ENCODE assay signal across 25 cellular contexts in genomic region chr4:185285632-185286393, GRCh38.
DNase-seq lines count a peak whose midpoint lies in the region; ATAC-seq and TF ChIP-seq lines count a peak whose summit lies in the region.
"Had no signal": no experiment of that assay in that cellular context is flagged by ENCODE, and none has a peak within 500 bp of the region (broad histone marks: within the 10 kb centered on the region; RNA-seq: fewer than 3 reads in every experiment).

No MANE protein-coding gene starts in this region.

- TF ChIP-seq RAD21 in IMR-90 (IDR thresholded peaks at IDR 0.05; ENCODE audit: low read length), result no peak

- POLR2A ChIA-PET in IMR-90 (lab: Charles Lee; ENCODE audit: unreplicated experiment), result no interaction called here

- no peaks in the 10 kb centered on the region; the same call in 1 of the 2 replicates for H4K20me1 ChIP-seq in IMR-90 (ENCODE audit: insufficient read depth, low read length)

- dilution Hi-C loops in IMR-90 (cut with HindIII; ENCODE audit: low sequenced_read_pairs, unreplicated experiment), result no loop called here

- H3K36me3 ChIP-seq in cardiac muscle cell, result peaks cover 4% of the 10 kb centered on the region
- H3K36me3 ChIP-seq in IMR-90 (ENCODE audit: control insufficient read depth, insufficient read depth, low read length), result peaks cover 4% of the 10 kb centered on the region
- no peaks in the 10 kb centered on the region for H3K36me3 ChIP-seq in lower lobe of right lung
- H3K36me3 ChIP-seq in tibial artery, result peaks cover 5 to 18% (median 11%) of the 10 kb centered on the region in 3 donors
- H3K36me3 ChIP-seq: BE2C, MG63 had no signal

- H4K91ac ChIP-seq in IMR-90 (ENCODE audit: insufficient read depth, low read depth, low read length), result no peak overlapping the region

- no peak overlapping the region for H3K18ac ChIP-seq in IMR-90 (ENCODE audit: low read depth, low read length)

- H3K27ac ChIP-seq in cardiac muscle cell, result peak overlapping the region; percentile 13
- no peak overlapping the region for H3K27ac ChIP-seq in IMR-90 (ENCODE audit: insufficient read depth, low read length)
- peak overlapping the region; percentile 4 for H3K27ac ChIP-seq in lower lobe of right lung
- peak overlapping the region; percentile 63 to 67 for H3K27ac ChIP-seq in tibial artery
- H3K27ac ChIP-seq: GM23248 had no signal

- BruUV-seq in IMR-90 (replicated peaks; lab: Mats Ljungman, UMichigan), result no TSS peak

- no peak overlapping the region for H3K4me3 ChIP-seq in cardiac muscle cell
- no peak overlapping the region for H3K4me3 ChIP-seq in IMR-90 (ENCODE audit: insufficient read depth, low read depth, low read length)
- no peak overlapping the region for H3K4me3 ChIP-seq in lower lobe of right lung
- no peak overlapping the region for H3K4me3 ChIP-seq in tibial artery
- H3K4me3 ChIP-seq: GM23248, MG63 had no signal

- H3K4me2 ChIP-seq in IMR-90 (ENCODE audit: low read depth, low read length), result no peak overlapping the region

- intact Hi-C loops in left cardiac atrium (cut with DNase I), result no loop called here
- intact Hi-C loops in IMR-90 (cut with micrococcal nuclease), result no loop called here
- intact Hi-C loops in lower lobe of right lung (cut with DNase I), result no loop called here
- intact Hi-C loops in tibial artery (cut with DNase I; ENCODE audit: low total_unique reads), result no loop called here
- intact Hi-C loops in activated naive CD4-positive, alpha-beta T cell treated with anti-CD3 and anti-CD28 coated beads for 36 hours (cut with micrococcal nuclease), result no loop called here

- H3K27me3 ChIP-seq in cardiac muscle cell (no peaks in the 10 kb centered on the region), IMR-90 (ENCODE audit: control insufficient read depth, insufficient read depth, low read length) (no peaks in the 10 kb centered on the region), lower lobe of right lung (ENCODE audit: low read depth) (no peaks in the 10 kb centered on the region), tibial artery (no peaks in the 10 kb centered on the region)
- H3K27me3 ChIP-seq: BE2C, MG63 had no signal

- H4K8ac ChIP-seq in IMR-90 (ENCODE audit: low read depth in 2 of 2, low read length in 2 of 2), result no peak overlapping the region

- no peak overlapping the region for H4K5ac ChIP-seq in IMR-90 (ENCODE audit: low read depth, low read length)

- H2AFZ ChIP-seq in IMR-90 (replicated peaks; ENCODE audit: low read length, poor library complexity), result no peak overlapping the region
- H2AFZ ChIP-seq: GM23248 had no signal

- H2BK20ac ChIP-seq in IMR-90 (ENCODE audit: low read depth, low read length), result no peak overlapping the region

- TF ChIP-seq POLR2A in IMR-90 (IDR thresholded peaks at IDR 0.05; ENCODE audit: low read depth, low read length), result no peak

- H3K56ac ChIP-seq in IMR-90 (ENCODE audit: extremely low read depth, insufficient read depth, low read length), result no peak overlapping the region

- H3K4me3 Mint-ChIP-seq in activated naive CD4-positive, alpha-beta T cell treated with anti-CD3 and anti-CD28 coated beads for 36 hours, result no peak overlapping the region
- H3K4me3 Mint-ChIP-seq: CD14-positive monocyte; CD8-positive, alpha-beta memory T cell had no signal

- CTCF ChIA-PET in IMR-90 (lab: Yijun Ruan, JAX), result interaction anchor here (0.6 to 1.0 kb wide), 2 partner anchors 17 to 102 kb away, joined by 3 read pairs; no protein-coding TSS in a partner anchor
- CTCF ChIA-PET in activated naive CD4-positive, alpha-beta T cell treated with anti-CD3 and anti-CD28 coated beads for 36 hours (lab: Charles Lee), result interaction anchor here (1.2 to 1.6 kb wide), 3 partner anchors 14 to 102 kb away, joined by 3 to 4 read pairs (median 3); no protein-coding TSS in a partner anchor

- peaks cover 7% of the 10 kb centered on the region; the same call in 1 of the 2 replicates for H3K9me1 ChIP-seq in IMR-90 (ENCODE audit: insufficient read depth, low read length)

- in situ Hi-C loops in IMR-90 (cut with MboI; ENCODE audit: low sequenced_read_pairs), result no loop called here

- no peak overlapping the region for H2BK120ac ChIP-seq in IMR-90 (ENCODE audit: low read depth, low read length)

- H3K27me3 Mint-ChIP-seq in activated naive CD4-positive, alpha-beta T cell treated with anti-CD3 and anti-CD28 coated beads for 36 hours (ENCODE audit: low read depth), result no peaks in the 10 kb centered on the region
- H3K27me3 Mint-ChIP-seq: CD8-positive, alpha-beta memory T cell had no signal

- no peak overlapping the region for H3K27ac Mint-ChIP-seq in activated naive CD4-positive, alpha-beta T cell treated with anti-CD3 and anti-CD28 coated beads for 36 hours
- H3K27ac Mint-ChIP-seq: CD14-positive monocyte; CD8-positive, alpha-beta memory T cell had no signal

- H3K4me1 ChIP-seq in cardiac muscle cell (ENCODE audit: low read depth) (peaks cover 20% of the 10 kb centered on the region), IMR-90 (ENCODE audit: control insufficient read depth, insufficient read depth, low read length) (peaks cover 7% of the 10 kb centered on the region), lower lobe of right lung (peaks cover 23% of the 10 kb centered on the region), tibial artery (peaks cover 0 to 25% (median 12%) of the 10 kb centered on the region in 4 donors)

- DNase-seq in cardiac muscle cell (ENCODE audit: low read depth in 1 of 2, low spot score in 1 of 2) (no peak), left cardiac atrium (no peak), IMR-90 (no peak), lower lobe of right lung (no peak), tibial artery (no peak), NCI-H1417 (lab: John Stamatoyannopoulos, UW) (no peak)
- no peak for DNase-seq in activated naive CD4-positive, alpha-beta T cell treated with anti-CD3 and anti-CD28 coated beads for 36 hours
- DNase-seq: 8988T; ACHN; BE2C; CD8-positive, alpha-beta memory T cell; DMS79 treated with DMSO at 0.1 percent for 48 hours; GF-D8; KG1; MG63; NCI-H1105 treated with DMSO at 0.1 percent for 48 hours; NCI-H2029; NCI-H2227 treated with DMSO at 0.1 percent for 48 hours; NCI-H526 treated with DMSO at 0.1 percent for 48 hours; RPMI8226; SHP77 had no signal

- ATAC-seq in left cardiac atrium (no peak), IMR-90 (ENCODE audit: low read depth) (0 out of 2 replicates have a peak, but pooled peaks have one; percentile 15), lower lobe of right lung (no peak), HG03378 (IDR thresholded peaks at IDR 0.05; ENCODE audit: unreplicated experiment) (no peak)
- ATAC-seq: HCT116 had no signal

- H3K9ac ChIP-seq in IMR-90 (ENCODE audit: low read depth, low read length), result no peak overlapping the region
- H3K9ac ChIP-seq: GM23248 had no signal

- H3K36me3 Mint-ChIP-seq in activated naive CD4-positive, alpha-beta T cell treated with anti-CD3 and anti-CD28 coated beads for 36 hours (ENCODE audit: low read depth), result peaks cover 7% of the 10 kb centered on the region
- H3K36me3 Mint-ChIP-seq: CD14-positive monocyte had no signal

- no peak overlapping the region for H3K14ac ChIP-seq in IMR-90 (replicated peaks; ENCODE audit: low read depth, low read length)

- H3K79me1 ChIP-seq in IMR-90 (ENCODE audit: low read depth in 1 of 2, low read length in 2 of 2), result 0 out of 4 replicates have a peak, but pooled peaks cover 0 to 3% of the 10 kb centered on the region in 2 experiments

- H3K4me1 Mint-ChIP-seq in activated naive CD4-positive, alpha-beta T cell treated with anti-CD3 and anti-CD28 coated beads for 36 hours (ENCODE audit: low read depth), result no peaks in the 10 kb centered on the region
- H3K4me1 Mint-ChIP-seq: CD14-positive monocyte had no signal

- no peak overlapping the region for H3K4ac ChIP-seq in IMR-90 (ENCODE audit: low read depth, low read length)

- no peaks in the 10 kb centered on the region for H3K9me3 Mint-ChIP-seq in activated naive CD4-positive, alpha-beta T cell treated with anti-CD3 and anti-CD28 coated beads for 36 hours
- H3K9me3 Mint-ChIP-seq: CD14-positive monocyte; CD8-positive, alpha-beta memory T cell had no signal

- no peak overlapping the region for H3K23ac ChIP-seq in IMR-90 (ENCODE audit: low read depth, low read length)

- TF ChIP-seq CTCF in cardiac muscle cell (IDR thresholded peaks at IDR 0.05; ENCODE audit: low read depth, low read length), result no peak
- TF ChIP-seq CTCF in IMR-90 (conservative IDR thresholded peaks at IDR 0.05; ENCODE audit: low read depth, low read length), result no peak
- no peak for TF ChIP-seq CTCF in lower lobe of right lung (IDR thresholded peaks at IDR 0.05)
- no peak for TF ChIP-seq CTCF in tibial artery (IDR thresholded peaks at IDR 0.05)

- H2AK5ac ChIP-seq in IMR-90 (ENCODE audit: low read depth, low read length), result no peak overlapping the region

- H2BK15ac ChIP-seq in IMR-90 (ENCODE audit: low read depth, low read length), result no peak overlapping the region

- H3K9me3 ChIP-seq in cardiac muscle cell (ENCODE audit: low read depth) (no peaks in the 10 kb centered on the region), IMR-90 (ENCODE audit: control insufficient read depth, insufficient read depth, low read length) (no peaks in the 10 kb centered on the region), lower lobe of right lung (no peaks in the 10 kb centered on the region), tibial artery (no peaks in the 10 kb centered on the region)
- H3K9me3 ChIP-seq: BE2C, MG63 had no signal

- no CpG with 5 or more reads among the region's 6 CpGs for whole genome bisulfite sequencing in IMR-90 (ENCODE audit: extremely low coverage in 2 of 2, insufficient read length in 1 of 2), 2 experiments

- H2BK5ac ChIP-seq in IMR-90 (ENCODE audit: low read depth, low read length, poor library complexity, severe bottlenecking), result no peak overlapping the region

- no peak overlapping the region for H2AK9ac ChIP-seq in IMR-90 (replicated peaks; ENCODE audit: low read depth, low read length, poor library complexity)

TF ChIP-seq in IMR-90, 13 proteins besides CTCF, POLR2A, EP300 and RAD21:
- TF ChIP-seq MAZ (IDR thresholded peaks at IDR 0.05; ENCODE audit: borderline replicate concordance, low read depth, low read length) (no peak), RFX5 (IDR thresholded peaks at IDR 0.05; ENCODE audit: low read depth, low read length) (no peak), RCOR1 (IDR thresholded peaks at IDR 0.05; ENCODE audit: insufficient replicate concordance, low read length) (no peak), MXI1 (IDR thresholded peaks at IDR 0.05; ENCODE audit: borderline replicate concordance, low read depth, low read length) (no peak), ELK1 (IDR thresholded peaks at IDR 0.05; ENCODE audit: borderline replicate concordance, low read depth, low read length) (no peak), MAFK (IDR thresholded peaks at IDR 0.05; ENCODE audit: low read depth, low read length) (no peak), CEBPB (IDR thresholded peaks at IDR 0.05; ENCODE audit: low read depth, low read length) (0 out of 2 replicates have a peak, but pooled peaks have one; percentile 19)
